Comparison of ENCODE assay signal across 8 cellular contexts in the genomic region with DNA sequence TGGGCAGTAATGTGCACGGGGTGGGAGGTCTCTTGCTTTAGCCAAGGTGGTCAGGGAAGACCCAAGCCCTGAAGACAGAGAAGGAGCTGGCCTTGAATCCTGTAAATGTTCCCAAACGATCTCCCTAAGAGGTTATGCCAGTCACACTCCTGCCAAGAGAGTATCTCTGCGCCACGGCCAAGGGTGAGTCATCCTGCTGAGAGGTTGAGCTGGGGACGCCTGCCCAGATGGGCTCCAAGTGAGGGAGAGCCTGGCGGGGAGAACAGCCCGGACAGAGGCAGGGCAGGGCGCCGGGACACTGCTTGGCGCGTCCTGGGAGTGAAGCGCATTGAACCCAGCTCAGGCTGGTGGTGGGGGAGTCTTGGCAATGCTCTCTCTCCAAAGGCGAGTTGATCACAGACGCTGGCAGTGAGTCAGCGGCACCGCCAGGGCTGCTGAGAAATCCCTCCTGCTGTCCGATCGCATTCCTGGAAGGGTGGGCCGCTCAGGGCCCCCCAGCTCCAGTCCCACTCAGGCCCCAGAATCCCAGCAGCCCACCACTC. TPM values are rescaled to one million over a fixed set of nuclear protein-coding genes. Genes with fewer than 3 reads are reported as not detected.
DNase-seq lines count a peak whose midpoint lies in the region; ATAC-seq, FAIRE-seq and TF ChIP-seq lines count a peak whose summit lies in the region.

No MANE protein-coding gene starts in this region.

- no peaks in the 10 kb centered on the region for H3K79me2 ChIP-seq in neural progenitor cell (ENCODE audit: low read depth)

- peak overlapping the region; percentile 29 for H3K27ac Mint-ChIP-seq in neural progenitor cell
- H3K27ac Mint-ChIP-seq in immature natural killer cell: no peak overlapping the region

- no peaks in the 10 kb centered on the region for H3K9me3 ChIP-seq in SJCRH30 (replicated peaks)
- H3K9me3 ChIP-seq in neural progenitor cell (ENCODE audit: low read depth): no peaks in the 10 kb centered on the region
- H3K9me3 ChIP-seq in HAP-1: no peaks in the 10 kb centered on the region

- peaks cover 20% of the 10 kb centered on the region for H3F3A ChIP-seq in neural progenitor cell (ENCODE audit: low read depth)

- no peak for TF ChIP-seq CTCF in fibroblast of villous mesenchyme (IDR thresholded peaks at IDR 0.05; ENCODE audit: insufficient read depth, low read depth, low read length)
- no peak for TF ChIP-seq CTCF in neural progenitor cell (IDR thresholded peaks at IDR 0.05)

- H3K27me3 ChIP-seq in SJCRH30 (no peaks in the 10 kb centered on the region; the same call in 1 of the 2 replicates), neural progenitor cell (peaks cover 22% of the 10 kb centered on the region), HAP-1 (ENCODE audit: low read depth) (no peaks in the 10 kb centered on the region)

- H3K9ac ChIP-seq in neural progenitor cell: no peak overlapping the region

- no peaks in the 10 kb centered on the region for H4K20me1 ChIP-seq in neural progenitor cell (ENCODE audit: low read depth)

- peaks cover 20% of the 10 kb centered on the region for H3K27me3 Mint-ChIP-seq in neural progenitor cell (ENCODE audit: insufficient read depth, low read depth)
- peaks cover 1 to 8% (median 2%) of the 10 kb centered on the region in 3 donors for H3K27me3 Mint-ChIP-seq in immature natural killer cell (ENCODE audit: low read depth in 3 of 3)

- H3K4me1 ChIP-seq in SJCRH30 (peaks cover 21% of the 10 kb centered on the region), neural progenitor cell (peaks cover 7% of the 10 kb centered on the region), HAP-1 (peaks cover 13% of the 10 kb centered on the region)

- H3K4me1 Mint-ChIP-seq in neural progenitor cell (peaks cover 37% of the 10 kb centered on the region), immature natural killer cell (no peaks in the 10 kb centered on the region)

- 0 out of 2 replicates have a peak overlapping the region, but pooled peaks have one; percentile 5 for H3K4me3 ChIP-seq in SJCRH30
- H3K4me3 ChIP-seq in fibroblast of villous mesenchyme (ENCODE audit: low read depth, low read length): peak overlapping the region; percentile 12
- no peak overlapping the region for H3K4me3 ChIP-seq in neural progenitor cell
- no peak overlapping the region for H3K4me3 ChIP-seq in HAP-1

- DNase-seq in H54 (ENCODE audit: insufficient read length, low spot score) (peak; percentile 72), SJCRH30 (peak; percentile 80 to 81), fibroblast of villous mesenchyme (ENCODE audit: low read depth) (peak; percentile 93), neural progenitor cell (ENCODE audit: low spot score) (peak; percentile 26), immature natural killer cell (no peak), HAP-1 (ENCODE audit: low spot score in 2 of 2) (no peak)

- H2AFZ ChIP-seq in neural progenitor cell (replicated peaks): peak overlapping the region; percentile 60

- no peak overlapping the region for H3K4me3 Mint-ChIP-seq in neural progenitor cell
- no peak overlapping the region for H3K4me3 Mint-ChIP-seq in immature natural killer cell

- H3K9me3 Mint-ChIP-seq in neural progenitor cell: no peaks in the 10 kb centered on the region
- no peaks in the 10 kb centered on the region for H3K9me3 Mint-ChIP-seq in immature natural killer cell

- peak overlapping the region; percentile 49 for H3K4me2 ChIP-seq in neural progenitor cell

- no peak for ATAC-seq in GM21423 (IDR thresholded peaks at IDR 0.05; ENCODE audit: unreplicated experiment)
- no peak for ATAC-seq in GM21723 (IDR thresholded peaks at IDR 0.05; ENCODE audit: unreplicated experiment)

- in situ Hi-C loops in HAP-1 (cut with MboI; ENCODE audit: low sequenced_read_pairs): no loop called here

- H3K36me3 ChIP-seq in SJCRH30 (no peaks in the 10 kb centered on the region), neural progenitor cell (no peaks in the 10 kb centered on the region), HAP-1 (replicated peaks) (no peaks in the 10 kb centered on the region)

- peak; percentile 91 for FAIRE-seq in H54 (lab: Jason Lieb, UNC)

- H3K27ac ChIP-seq in SJCRH30 (peak overlapping the region; percentile 12; the same call in 1 of the 2 replicates), neural progenitor cell (no peak overlapping the region)

- H3K36me3 Mint-ChIP-seq in neural progenitor cell (no peaks in the 10 kb centered on the region), immature natural killer cell (no peaks in the 10 kb centered on the region)

- no peak; the same call in 1 of the 2 replicates for TF ChIP-seq POLR2A in H54 (IDR thresholded peaks at IDR 0.05; ENCODE audit: low read depth, low read length)

RNA-seq across cellular contexts. Expression of a gene that starts 16.4 kb away (rescaled TPM):
- total RNA-seq in SJCRH30 (2014; rRNA removed; shearing (Covaris generic)): 0.26 TPM in 1 of 2 replicates, not detected in the other
- total RNA-seq in fibroblast of villous mesenchyme (under 0.01 TPM in 1 of 2 replicates, not detected in the other), neural progenitor cell (ENCODE audit: low replicate concordance) (1.6 TPM in 1 of 2 replicates, not detected in the other)
- not detected for polyA plus RNA-seq in immature natural killer cell

RNA-seq across cellular contexts. Expression of a gene that starts 38.1 kb away (rescaled TPM):
- not detected in 2 replicates for total RNA-seq in SJCRH30 (2014; rRNA removed; shearing (Covaris generic))
- not detected in 2 replicates for total RNA-seq in fibroblast of villous mesenchyme
- not detected in 2 replicates for total RNA-seq in neural progenitor cell (ENCODE audit: low replicate concordance)
- polyA plus RNA-seq in immature natural killer cell: not detected

RNA-seq across cellular contexts. Expression of a gene that starts 46.5 kb away (rescaled TPM):
- 1.9 and 3.3 TPM in 2 replicates for total RNA-seq in SJCRH30 (2014; rRNA removed; shearing (Covaris generic))
- 0.32 and 1.3 TPM in 2 replicates for total RNA-seq in fibroblast of villous mesenchyme
- total RNA-seq in neural progenitor cell (ENCODE audit: low replicate concordance): 0.06 and 2.6 TPM in 2 replicates
- polyA plus RNA-seq in immature natural killer cell: not detected

RNA-seq across cellular contexts. Expression of a gene that starts 50.6 kb away (rescaled TPM):
- total RNA-seq in SJCRH30 (2014; rRNA removed; shearing (Covaris generic)): 1,609 and 2,008 TPM in 2 replicates
- total RNA-seq in fibroblast of villous mesenchyme (1,548 and 1,575 TPM in 2 replicates), neural progenitor cell (ENCODE audit: low replicate concordance) (1,962 and 2,391 TPM in 2 replicates)
- 1,000 to 10,000 TPM in 1 of 3 donors, 100 to 1,000 TPM in 2; 938 to 1,525 (median 950) TPM for polyA plus RNA-seq in immature natural killer cell

RNA-seq across cellular contexts. Expression of a gene that starts 50.9 kb away (rescaled TPM):
- 13.1 and 17.4 TPM in 2 replicates for total RNA-seq in SJCRH30 (2014; rRNA removed; shearing (Covaris generic))
- total RNA-seq in fibroblast of villous mesenchyme (7.8 and 10.0 TPM in 2 replicates), neural progenitor cell (ENCODE audit: low replicate concordance) (7.2 and 46.1 TPM in 2 replicates)
- polyA plus RNA-seq in immature natural killer cell: 10 to 100 TPM; 10.5 to 14.5 (median 14.1) TPM

Comparison
In these comparisons a context has a peak if more than half of its experiments do, and no peak if none do; other contexts are left out.
1. DNase-seq: peak in H54 (single experiment), SJCRH30 (2 of 2), fibroblast of villous mesenchyme (single experiment) and neural progenitor cell (single experiment); none in immature natural killer cell (0 of 3) and HAP-1 (0 of 2).
2. H3K4me3 ChIP-seq: peak in SJCRH30 (single experiment) and fibroblast of villous mesenchyme (single experiment); none in neural progenitor cell (single experiment) and HAP-1 (single experiment).